In the genomic region with DNA sequence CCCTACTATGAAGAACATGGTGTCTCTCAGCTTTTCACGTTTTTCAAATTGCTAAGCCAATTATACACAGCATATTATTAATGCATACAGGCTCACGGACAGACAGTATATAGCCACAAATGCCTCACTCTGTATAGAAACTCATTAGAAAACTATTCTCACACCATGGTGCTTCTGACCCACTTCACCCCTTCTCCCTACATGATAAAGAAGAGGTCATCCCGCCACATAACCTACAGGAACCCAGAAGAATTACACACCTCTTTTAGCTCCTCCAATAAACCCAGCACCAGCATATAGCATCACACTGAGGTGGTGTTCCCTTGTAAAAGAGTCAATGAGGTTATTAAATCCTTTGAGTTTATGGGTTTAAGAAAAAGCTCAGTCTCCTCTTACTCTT, we compare ENCODE assay signal across 2 cellular contexts.
TF ChIP-seq lines count a peak whose summit lies in the region.

No MANE protein-coding gene starts in this region.

TF ChIP-seq in HepG2, 621 proteins besides CTCF, POLR2A, EP300 and RAD21:
- TF ChIP-seq, protein P1, sequence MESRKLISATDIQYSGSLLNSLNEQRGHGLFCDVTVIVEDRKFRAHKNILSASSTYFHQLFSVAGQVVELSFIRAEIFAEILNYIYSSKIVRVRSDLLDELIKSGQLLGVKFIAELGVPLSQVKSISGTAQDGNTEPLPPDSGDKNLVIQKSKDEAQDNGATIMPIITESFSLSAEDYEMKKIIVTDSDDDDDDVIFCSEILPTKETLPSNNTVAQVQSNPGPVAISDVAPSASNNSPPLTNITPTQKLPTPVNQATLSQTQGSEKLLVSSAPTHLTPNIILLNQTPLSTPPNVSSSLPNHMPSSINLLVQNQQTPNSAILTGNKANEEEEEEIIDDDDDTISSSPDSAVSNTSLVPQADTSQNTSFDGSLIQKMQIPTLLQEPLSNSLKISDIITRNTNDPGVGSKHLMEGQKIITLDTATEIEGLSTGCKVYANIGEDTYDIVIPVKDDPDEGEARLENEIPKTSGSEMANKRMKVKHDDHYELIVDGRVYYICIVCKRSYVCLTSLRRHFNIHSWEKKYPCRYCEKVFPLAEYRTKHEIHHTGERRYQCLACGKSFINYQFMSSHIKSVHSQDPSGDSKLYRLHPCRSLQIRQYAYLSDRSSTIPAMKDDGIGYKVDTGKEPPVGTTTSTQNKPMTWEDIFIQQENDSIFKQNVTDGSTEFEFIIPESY (CRISPR knock-in tag; IDR thresholded peaks at IDR 0.05) = peak; percentile 86
- TF ChIP-seq, protein P2, sequence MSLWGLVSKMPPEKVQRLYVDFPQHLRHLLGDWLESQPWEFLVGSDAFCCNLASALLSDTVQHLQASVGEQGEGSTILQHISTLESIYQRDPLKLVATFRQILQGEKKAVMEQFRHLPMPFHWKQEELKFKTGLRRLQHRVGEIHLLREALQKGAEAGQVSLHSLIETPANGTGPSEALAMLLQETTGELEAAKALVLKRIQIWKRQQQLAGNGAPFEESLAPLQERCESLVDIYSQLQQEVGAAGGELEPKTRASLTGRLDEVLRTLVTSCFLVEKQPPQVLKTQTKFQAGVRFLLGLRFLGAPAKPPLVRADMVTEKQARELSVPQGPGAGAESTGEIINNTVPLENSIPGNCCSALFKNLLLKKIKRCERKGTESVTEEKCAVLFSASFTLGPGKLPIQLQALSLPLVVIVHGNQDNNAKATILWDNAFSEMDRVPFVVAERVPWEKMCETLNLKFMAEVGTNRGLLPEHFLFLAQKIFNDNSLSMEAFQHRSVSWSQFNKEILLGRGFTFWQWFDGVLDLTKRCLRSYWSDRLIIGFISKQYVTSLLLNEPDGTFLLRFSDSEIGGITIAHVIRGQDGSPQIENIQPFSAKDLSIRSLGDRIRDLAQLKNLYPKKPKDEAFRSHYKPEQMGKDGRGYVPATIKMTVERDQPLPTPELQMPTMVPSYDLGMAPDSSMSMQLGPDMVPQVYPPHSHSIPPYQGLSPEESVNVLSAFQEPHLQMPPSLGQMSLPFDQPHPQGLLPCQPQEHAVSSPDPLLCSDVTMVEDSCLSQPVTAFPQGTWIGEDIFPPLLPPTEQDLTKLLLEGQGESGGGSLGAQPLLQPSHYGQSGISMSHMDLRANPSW (CRISPR knock-in tag; IDR thresholded peaks at IDR 0.05; ENCODE audit: borderline replicate concordance) = no peak
- TF ChIP-seq SMC3 (IDR thresholded peaks at IDR 0.05; ENCODE audit: low read length) (no peak), IRF2 (CRISPR knock-in tag; IDR thresholded peaks at IDR 0.05) (no peak), SRSF9 (IDR thresholded peaks at IDR 0.05; ENCODE audit: borderline replicate concordance, insufficient read depth, low read depth, low read length, poor library complexity, severe bottlenecking) (no peak), KDM1A (CRISPR knock-in tag; IDR thresholded peaks at IDR 0.05) (no peak)

TF ChIP-seq in neural cell, 6 proteins besides CTCF, POLR2A, EP300 and RAD21:
- TF ChIP-seq POLR2AphosphoS5 (IDR thresholded peaks at IDR 0.05) (no peak), TAF1 (IDR thresholded peaks at IDR 0.05; ENCODE audit: low read depth) (no peak), MXI1 (conservative IDR thresholded peaks at IDR 0.05; ENCODE audit: poor library complexity, severe bottlenecking) (no peak), EZH2 (IDR thresholded peaks at IDR 0.05; ENCODE audit: borderline replicate concordance, insufficient read depth, low read length, poor library complexity, severe bottlenecking) (no peak), SMC3 (conservative IDR thresholded peaks at IDR 0.05; ENCODE audit: poor library complexity) (no peak)
- TF ChIP-seq, protein P3, sequence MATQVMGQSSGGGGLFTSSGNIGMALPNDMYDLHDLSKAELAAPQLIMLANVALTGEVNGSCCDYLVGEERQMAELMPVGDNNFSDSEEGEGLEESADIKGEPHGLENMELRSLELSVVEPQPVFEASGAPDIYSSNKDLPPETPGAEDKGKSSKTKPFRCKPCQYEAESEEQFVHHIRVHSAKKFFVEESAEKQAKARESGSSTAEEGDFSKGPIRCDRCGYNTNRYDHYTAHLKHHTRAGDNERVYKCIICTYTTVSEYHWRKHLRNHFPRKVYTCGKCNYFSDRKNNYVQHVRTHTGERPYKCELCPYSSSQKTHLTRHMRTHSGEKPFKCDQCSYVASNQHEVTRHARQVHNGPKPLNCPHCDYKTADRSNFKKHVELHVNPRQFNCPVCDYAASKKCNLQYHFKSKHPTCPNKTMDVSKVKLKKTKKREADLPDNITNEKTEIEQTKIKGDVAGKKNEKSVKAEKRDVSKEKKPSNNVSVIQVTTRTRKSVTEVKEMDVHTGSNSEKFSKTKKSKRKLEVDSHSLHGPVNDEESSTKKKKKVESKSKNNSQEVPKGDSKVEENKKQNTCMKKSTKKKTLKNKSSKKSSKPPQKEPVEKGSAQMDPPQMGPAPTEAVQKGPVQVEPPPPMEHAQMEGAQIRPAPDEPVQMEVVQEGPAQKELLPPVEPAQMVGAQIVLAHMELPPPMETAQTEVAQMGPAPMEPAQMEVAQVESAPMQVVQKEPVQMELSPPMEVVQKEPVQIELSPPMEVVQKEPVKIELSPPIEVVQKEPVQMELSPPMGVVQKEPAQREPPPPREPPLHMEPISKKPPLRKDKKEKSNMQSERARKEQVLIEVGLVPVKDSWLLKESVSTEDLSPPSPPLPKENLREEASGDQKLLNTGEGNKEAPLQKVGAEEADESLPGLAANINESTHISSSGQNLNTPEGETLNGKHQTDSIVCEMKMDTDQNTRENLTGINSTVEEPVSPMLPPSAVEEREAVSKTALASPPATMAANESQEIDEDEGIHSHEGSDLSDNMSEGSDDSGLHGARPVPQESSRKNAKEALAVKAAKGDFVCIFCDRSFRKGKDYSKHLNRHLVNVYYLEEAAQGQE (IDR thresholded peaks at IDR 0.05; ENCODE audit: borderline replicate concordance) = no peak
TF ChIP-seq in neural cell: peak in this region for 0.
